Comparison of ENCODE assay signal across 1 cellular context in genomic region chr19:3606690-3607289, GRCh38.
TF ChIP-seq lines count a peak whose summit lies in the region.

TSS of gene TBXA2R (minus strand) at chr19:3606875. CDS start at chr19:3600634, 6,241 bp downstream.

TF ChIP-seq in IMR-90, 13 proteins besides CTCF, POLR2A, EP300 and RAD21 (continued from another document):
- TF ChIP-seq MAZ (IDR thresholded peaks at IDR 0.05; ENCODE audit: borderline replicate concordance, low read depth, low read length): peak; percentile 65; the same call in 1 of the 2 replicates
